Comparison of ENCODE assay signal across 1 cellular context in genomic region chr1:15027515-15027948, GRCh38.
TF ChIP-seq lines count a peak whose summit lies in the region.

No MANE protein-coding gene starts in this region.

TF ChIP-seq in K562, 482 proteins besides CTCF, POLR2A, EP300 and RAD21 (continued from another document):
- TF ChIP-seq ZNF407 (IDR thresholded peaks at IDR 0.05; ENCODE audit: low read depth) (no peak), MAZ (CRISPR knock-in tag; conservative IDR thresholded peaks at IDR 0.05 in 1 of 2, IDR thresholded peaks at IDR 0.05 in 1 of 2) (0 out of 4 replicates have a peak, but pooled peaks of 1 of the 2 experiments have one; percentile 34), TEAD1 (CRISPR knock-in tag; IDR thresholded peaks at IDR 0.05) (no peak), TFAP4 (CRISPR knock-in tag; IDR thresholded peaks at IDR 0.05; ENCODE audit: borderline replicate concordance) (0 out of 2 replicates have a peak, but pooled peaks have one; percentile 37), NCOA4 (IDR thresholded peaks at IDR 0.05; ENCODE audit: partially characterized antibody) (no peak), CTCFL (IDR thresholded peaks at IDR 0.05; ENCODE audit: borderline replicate concordance, insufficient read depth, low read depth, low read length, poor library complexity, severe bottlenecking) (peak; percentile 39), TAF15 (IDR thresholded peaks at IDR 0.05; ENCODE audit: low read depth, low read length) (no peak), ARID2 (IDR thresholded peaks at IDR 0.05) (peak; percentile 73; the same call in 1 of the 2 replicates), TRIM28 (IDR thresholded peaks at IDR 0.05) (no peak), STAG1 (CRISPR knock-in tag; IDR thresholded peaks at IDR 0.05; ENCODE audit: borderline replicate concordance) (peak; percentile 44; the same call in 1 of the 2 replicates), BCLAF1 (IDR thresholded peaks at IDR 0.05; ENCODE audit: borderline replicate concordance in 1 of 2, control insufficient read depth in 1 of 2, low read depth in 2 of 2, low read length in 1 of 2) (no peak), CC2D1A (IDR thresholded peaks at IDR 0.05) (peak; percentile 77; the same call in 1 of the 2 replicates), PCBP1 (IDR thresholded peaks at IDR 0.05; ENCODE audit: low read depth, low read length, poor library complexity, severe bottlenecking) (no peak), ATF1 (CRISPR knock-in tag; IDR thresholded peaks at IDR 0.05) (no peak), ATF1 (tag; IDR thresholded peaks at IDR 0.05) (peak; percentile 61), MCM2 (IDR thresholded peaks at IDR 0.05; ENCODE audit: low read depth) (no peak), CREB1 (IDR thresholded peaks at IDR 0.05) (0 out of 2 replicates have a peak, but pooled peaks have one; percentile 8), CREB1 (CRISPR knock-in tag; IDR thresholded peaks at IDR 0.05) (peak; percentile 63; the same call in 1 of the 2 replicates), ZNF165 (CRISPR knock-in tag; IDR thresholded peaks at IDR 0.05; ENCODE audit: borderline replicate concordance) (no peak), CLOCK (CRISPR knock-in tag; IDR thresholded peaks at IDR 0.05; ENCODE audit: borderline replicate concordance) (no peak), SMC3 (conservative IDR thresholded peaks at IDR 0.05; ENCODE audit: insufficient read depth, low read depth, low read length) (peak; percentile 86), E2F8 (IDR thresholded peaks at IDR 0.05; ENCODE audit: low read depth, partially characterized antibody) (no peak), CREM (IDR thresholded peaks at IDR 0.05; ENCODE audit: low read depth) (peak; percentile 85)
